Comparison of ENCODE assay signal across 8 cellular contexts in the genomic region with DNA sequence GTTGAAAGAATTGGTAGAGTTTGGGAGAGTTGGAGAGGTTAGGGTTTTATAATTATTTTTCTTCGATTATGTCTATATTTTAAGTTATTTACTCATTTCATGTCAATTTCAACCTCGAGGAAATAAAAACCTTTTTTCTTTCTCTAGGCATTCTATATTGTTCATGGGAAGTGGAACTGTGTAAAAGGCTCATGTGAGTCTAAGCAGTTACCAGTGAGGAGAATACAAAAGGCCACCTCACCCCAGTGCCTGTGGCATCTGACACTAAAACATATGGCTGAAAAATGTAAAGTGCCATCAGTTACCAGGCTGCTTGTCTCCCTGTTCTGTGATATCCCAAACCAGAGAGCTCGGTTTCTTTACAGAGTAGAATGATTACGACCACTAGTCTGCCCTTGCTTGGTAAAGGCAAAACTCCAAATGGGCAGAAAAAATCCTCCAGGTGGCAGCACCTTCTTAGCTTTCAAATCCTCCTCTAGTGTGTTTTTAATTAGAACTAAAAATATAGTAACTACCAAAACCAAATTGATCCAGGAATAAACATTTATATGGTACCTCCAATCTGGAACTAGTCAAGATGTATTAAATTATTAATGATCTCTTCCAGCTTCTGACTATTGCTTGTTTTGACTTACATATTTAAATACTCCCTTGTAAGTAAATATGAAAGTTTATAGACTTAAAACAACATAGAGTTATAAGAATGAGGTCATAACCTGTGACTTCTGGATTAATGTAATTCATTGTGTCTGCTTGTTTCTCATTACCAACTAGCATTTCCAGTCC.
DNase-seq lines count a peak whose midpoint lies in the region; ATAC-seq and TF ChIP-seq lines count a peak whose summit lies in the region.

No MANE protein-coding gene starts in this region.

- H3K4me1 ChIP-seq in PC-9 (replicated peaks; ENCODE audit: insufficient read depth): peaks cover 5% of the 10 kb centered on the region
- H3K4me1 ChIP-seq in colonic mucosa: no peaks in the 10 kb centered on the region
- H3K4me1 ChIP-seq in lower lobe of right lung: no peaks in the 10 kb centered on the region
- no peaks in the 10 kb centered on the region for H3K4me1 ChIP-seq in aorta (ENCODE audit: control insufficient read depth in 1 of 2, insufficient read depth in 2 of 2, low read length in 2 of 2)

- H4K20me1 ChIP-seq in PC-9 (ENCODE audit: insufficient read depth): no peaks in the 10 kb centered on the region

- CTCF ChIA-PET in activated CD8-positive, alpha-beta memory T cell treated with anti-CD3 and anti-CD28 coated beads, Interleukin-2, amount 10 ng/mL, durations not matched to agents 7 days and 5 days (lab: Charles Lee): interaction anchor here (0.7 to 2.3 kb wide), 15 partner anchors 9 to 548 kb away, joined by 3 to 11 read pairs (median 4); no protein-coding TSS in a partner anchor
- CTCF ChIA-PET in PC-9 (lab: Charles Lee): interaction anchor here (0.9 to 1.1 kb wide), 2 partner anchors 9 to 547 kb away, joined by 4 read pairs; no protein-coding TSS in a partner anchor

- H3K4me1 Mint-ChIP-seq in activated CD8-positive, alpha-beta memory T cell treated with anti-CD3 and anti-CD28 coated beads, Interleukin-2, amount 10 ng/mL, durations not matched to agents 7 days and 5 days: peaks cover 19% of the 10 kb centered on the region

- intact Hi-C loops in PC-9 (cut with micrococcal nuclease; ENCODE audit: unreplicated experiment): loop anchor here (1.0 to 10.0 kb wide), 7 partner anchors 60 to 1108 kb away; no protein-coding TSS in a partner anchor
- intact Hi-C loops in colonic mucosa (cut with DNase I): loop anchor here (2.0 kb wide), 1 partner anchor 362 kb away; no protein-coding TSS in a partner anchor
- intact Hi-C loops in lower lobe of right lung (cut with DNase I): loop anchor here (2.0 kb wide), 1 partner anchor 362 kb away; no protein-coding TSS in a partner anchor
- intact Hi-C loops in aorta (cut with DNase I): loop anchor here (1.0 to 5.0 kb wide), 3 partner anchors 362 to 546 kb away; no protein-coding TSS in a partner anchor

- H3K27me3 ChIP-seq in PC-9 (ENCODE audit: insufficient read depth, low read depth) (no peaks in the 10 kb centered on the region), colonic mucosa (no peaks in the 10 kb centered on the region), lower lobe of right lung (ENCODE audit: low read depth) (no peaks in the 10 kb centered on the region), aorta (ENCODE audit: control insufficient read depth in 1 of 2, insufficient read depth in 2 of 2, low read length in 1 of 2) (no peaks in the 10 kb centered on the region)

- 17 to 18% methylated on average over 4 of the region's 4 CpGs for WGBS in aorta, 2 donors

- no peak overlapping the region for H3K4me3 ChIP-seq in PC-9
- H3K4me3 ChIP-seq in colonic mucosa: no peak overlapping the region
- no peak overlapping the region for H3K4me3 ChIP-seq in lower lobe of right lung
- H3K4me3 ChIP-seq in aorta (ENCODE audit: low read length in 2 of 2): no peak overlapping the region

- no peak overlapping the region for H3K27ac Mint-ChIP-seq in activated CD8-positive, alpha-beta memory T cell treated with anti-CD3 and anti-CD28 coated beads, Interleukin-2, amount 10 ng/mL, durations not matched to agents 7 days and 5 days

- H3K36me3 Mint-ChIP-seq in activated CD8-positive, alpha-beta memory T cell treated with anti-CD3 and anti-CD28 coated beads, Interleukin-2, amount 10 ng/mL, durations not matched to agents 7 days and 5 days: peaks cover 4% of the 10 kb centered on the region

- H3K27ac ChIP-seq in PC-9 (no peak overlapping the region), colonic mucosa (no peak overlapping the region), lower lobe of right lung (no peak overlapping the region), aorta (ENCODE audit: low read depth in 1 of 2, low read length in 2 of 2) (no peak overlapping the region)

- H3K9ac ChIP-seq in colonic mucosa (ENCODE audit: low read depth in 2 of 2, low read length in 2 of 2): no peak overlapping the region

- H3K4me3 Mint-ChIP-seq in activated CD8-positive, alpha-beta memory T cell treated with anti-CD3 and anti-CD28 coated beads, Interleukin-2, amount 10 ng/mL, durations not matched to agents 7 days and 5 days: no peak overlapping the region

- POLR2A ChIA-PET in PC-9 (lab: Charles Lee; ENCODE audit: unreplicated experiment): no interaction called here

- H3K4me2 ChIP-seq in PC-9: peak overlapping the region; percentile 45

- H3K36me3 ChIP-seq in PC-9 (ENCODE audit: low read depth) (no peaks in the 10 kb centered on the region), colonic mucosa (no peaks in the 10 kb centered on the region), lower lobe of right lung (no peaks in the 10 kb centered on the region), aorta (ENCODE audit: control insufficient read depth in 1 of 2, insufficient read depth in 2 of 2, low read length in 1 of 2) (no peaks in the 10 kb centered on the region)

- H3K79me2 ChIP-seq in PC-9 (ENCODE audit: low read depth): no peaks in the 10 kb centered on the region

- DNase-seq in activated CD8-positive, alpha-beta memory T cell treated with anti-CD3 and anti-CD28 coated beads, Interleukin-2, amount 10 ng/mL, durations not matched to agents 7 days and 5 days: peak; percentile 66
- no peak for DNase-seq in activated CD8-positive, alpha-beta memory T cell treated with anti-CD3 and anti-CD28 coated beads, Interleukin-2, amount 50 U/mL, for 4 hours
- DNase-seq in Kasumi-1 (lab: John Stamatoyannopoulos, UW) (peak; percentile 74 to 91), PC-9 (peak; percentile 53 to 59), colonic mucosa (peak; percentile 22), lower lobe of right lung (no peak), aorta (no peak)

- no TSS peak for BruUV-seq in PC-9 (replicated peaks; lab: Mats Ljungman, UMichigan)

- peaks cover 29% of the 10 kb centered on the region for H3K27me3 Mint-ChIP-seq in activated CD8-positive, alpha-beta memory T cell treated with anti-CD3 and anti-CD28 coated beads, Interleukin-2, amount 10 ng/mL, durations not matched to agents 7 days and 5 days

- H3K9me2 ChIP-seq in PC-9 (ENCODE audit: insufficient read depth): 0 out of 2 replicates have a peak, but pooled peaks cover 2% of the 10 kb centered on the region

- no peaks in the 10 kb centered on the region for H3F3A ChIP-seq in PC-9 (ENCODE audit: insufficient read depth, low read depth)

- H3K9me3 ChIP-seq in PC-9 (ENCODE audit: insufficient read depth, low read depth) (no peaks in the 10 kb centered on the region), colonic mucosa (no peaks in the 10 kb centered on the region), lower lobe of right lung (no peaks in the 10 kb centered on the region), aorta (ENCODE audit: control insufficient read depth, low read length) (no peaks in the 10 kb centered on the region)

- H3K9me3 Mint-ChIP-seq in activated CD8-positive, alpha-beta memory T cell treated with anti-CD3 and anti-CD28 coated beads, Interleukin-2, amount 10 ng/mL, durations not matched to agents 7 days and 5 days (ENCODE audit: low read depth): no peaks in the 10 kb centered on the region

- TF ChIP-seq CTCF in PC-9 (conservative IDR thresholded peaks at IDR 0.05) (peak; percentile 88), colonic mucosa (IDR thresholded peaks at IDR 0.05) (peak; percentile 47), lower lobe of right lung (IDR thresholded peaks at IDR 0.05) (peak; percentile 61)

- peak overlapping the region; percentile 67; the same call in 1 of the 2 replicates for H2AFZ ChIP-seq in PC-9

- peak; percentile 65 for ATAC-seq in activated CD8-positive, alpha-beta memory T cell treated with anti-CD3 and anti-CD28 coated beads, Interleukin-2, amount 10 ng/mL, durations not matched to agents 7 days and 5 days
- peak; percentile 66 for ATAC-seq in GM21423 (IDR thresholded peaks at IDR 0.05; ENCODE audit: unreplicated experiment)
- ATAC-seq in lower lobe of right lung: peak in 1 of 2 donors; percentile 64
- no peak for ATAC-seq in aorta (ENCODE audit: low FRiP score)

Comparison
In these comparisons a context has a peak if more than half of its experiments do, and no peak if none do; other contexts are left out.
1. DNase-seq: peak in activated CD8-positive, alpha-beta memory T cell treated with anti-CD3 and anti-CD28 coated beads, Interleukin-2, amount 10 ng/mL, durations not matched to agents 7 days and 5 days (single experiment), Kasumi-1 (2 of 2), PC-9 (2 of 2) and colonic mucosa (single experiment); none in activated CD8-positive, alpha-beta memory T cell treated with anti-CD3 and anti-CD28 coated beads, Interleukin-2, amount 50 U/mL, for 4 hours (single experiment), lower lobe of right lung (single experiment) and aorta (0 of 2).
2. Peak in every context shown above with its lines, with median percentiles within 50 percentile points of each other: CTCF ChIP-seq.